Comparison of ENCODE assay signal across 9 cellular contexts in genomic region chr10:99560277-99561126, GRCh38.
DNase-seq lines count a peak whose midpoint lies in the region; ATAC-seq and TF ChIP-seq lines count a peak whose summit lies in the region.
"Had no signal": no experiment of that assay in that cellular context is flagged by ENCODE, and none has a peak within 500 bp of the region (broad histone marks: within the 10 kb centered on the region; RNA-seq: fewer than 3 reads in every experiment).

No MANE protein-coding gene starts in this region.

- H3K4me3 ChIP-seq in foreskin fibroblast (ENCODE audit: low read depth in 1 of 2, low read length in 2 of 2), result no peak overlapping the region
- H3K4me3 ChIP-seq: ovary had no signal

- ATAC-seq in GM18498 (IDR thresholded peaks at IDR 0.05; ENCODE audit: unreplicated experiment), result no peak

- DNase-seq in AG20443 (ENCODE audit: low spot score) (peak; percentile 64), NCI-H526 treated with DMSO at 0.1 percent for 48 hours (lab: John Stamatoyannopoulos, UW) (peak; percentile 14), foreskin fibroblast (peak; percentile 19 to 68), putamen (ENCODE audit: low spot score) (peak; percentile 11), NCI-H226 (no peak)
- peak; percentile 5 for DNase-seq in activated CD8-positive, alpha-beta memory T cell treated with anti-CD3 and anti-CD28 coated beads, Interleukin-2, amount 50 U/mL, for 24 hours (ENCODE audit: extremely low read depth)

- peak; percentile 76 for TF ChIP-seq CTCF in GM12872 (IDR thresholded peaks at IDR 0.05; ENCODE audit: insufficient read depth, low read depth, low read length)
- TF ChIP-seq CTCF in foreskin fibroblast (IDR thresholded peaks at IDR 0.05; ENCODE audit: low read depth, low read length), result peak; percentile 62
